In genomic region chr17:57989011-57989345, GRCh38 we compare ENCODE assay signal across 8 cellular contexts. TPM values are rescaled to one million over a fixed set of nuclear protein-coding genes. Genes with fewer than 3 reads are reported as not detected.
DNase-seq lines count a peak whose midpoint lies in the region; ATAC-seq and TF ChIP-seq lines count a peak whose summit lies in the region.

No MANE protein-coding gene starts in this region.

- H3K4me1 ChIP-seq in fibroblast of lung (ENCODE audit: control insufficient read depth, extremely low read depth, insufficient read depth, low read length) (peaks cover 22% of the 10 kb centered on the region), ovary (ENCODE audit: insufficient read depth) (peaks cover 4% of the 10 kb centered on the region)

- H3K27me3 ChIP-seq in fibroblast of lung (ENCODE audit: control insufficient read depth, insufficient read depth, low read length) (no peaks in the 10 kb centered on the region), ovary (no peaks in the 10 kb centered on the region)

- peak overlapping the region; percentile 91 for H3K4me2 ChIP-seq in fibroblast of lung (ENCODE audit: extremely low read depth, insufficient read depth, low read length)

- peak overlapping the region; percentile 52 to 82 (median 60) for H3K4me3 ChIP-seq in fibroblast of lung (replicated peaks in 1 of 4; ENCODE audit: control extremely low read depth in 1 of 4, insufficient read depth in 1 of 4, low read depth in 3 of 4, low read length in 4 of 4)
- H3K4me3 ChIP-seq in ovary, result peak overlapping the region; percentile 86

- H3K4me1 Mint-ChIP-seq in T-helper 17 cell, result peaks cover 42% of the 10 kb centered on the region

- H3K36me3 ChIP-seq in fibroblast of lung (ENCODE audit: control insufficient read depth, insufficient read depth, low read length) (no peaks in the 10 kb centered on the region), ovary (no peaks in the 10 kb centered on the region)

- intact Hi-C loops in Right ventricle myocardium inferior (cut with DNase I), result loop anchor here (2.0 to 5.0 kb wide), 2 partner anchors 34 to 112 kb away; partner anchors contain the start of gene CUEDC1
- intact Hi-C loops in cardiac septum (cut with DNase I), result loop anchor here (2.0 kb wide), 2 partner anchors 34 to 138 kb away; partner anchors contain the start of genes CUEDC1 and MRPS23
- intact Hi-C loops in ovary (cut with DNase I), result loop anchor here in 2 of 4 donors (5.0 kb wide), 2 partner anchors 97 to 127 kb away; no protein-coding TSS in a partner anchor

- DNase-seq in Right ventricle myocardium inferior (ENCODE audit: missing footprints) (no peak), cardiac septum (ENCODE audit: low spot score) (no peak), T-helper 17 cell (no peak), fibroblast of lung (ENCODE audit: low read depth in 2 of 2) (peak; percentile 29 to 54), ovary (peak in 2 of 5 donors; percentile 30 to 50), NCI-H2171 treated with DMSO at 0.1 percent for 48 hours (lab: John Stamatoyannopoulos, UW) (no peak), globus pallidus (ENCODE audit: low spot score) (no peak)
- no peak for DNase-seq in stimulated activated CD4-positive, alpha-beta T cell treated with anti-CD3 and anti-CD28 coated beads, Interleukin-4, amount 100 ng/mL, for 1 hour

- TF ChIP-seq POLR2A in ovary (IDR thresholded peaks at IDR 0.05), result no peak

- peak overlapping the region; percentile 80 for H3K9ac ChIP-seq in fibroblast of lung (ENCODE audit: insufficient read depth, low read length)

- peak overlapping the region; percentile 92 for H3K27ac Mint-ChIP-seq in T-helper 17 cell

- H3K79me2 ChIP-seq in fibroblast of lung (ENCODE audit: control insufficient read depth, insufficient read depth, low read length), result peaks cover 34% of the 10 kb centered on the region

- TF ChIP-seq CTCF in fibroblast of lung (conservative IDR thresholded peaks at IDR 0.05 in 1 of 2, IDR thresholded peaks at IDR 0.05 in 1 of 2; ENCODE audit: low read depth in 1 of 2, low read length in 2 of 2), result peak in 1 of 2 donors; percentile 5
- TF ChIP-seq CTCF in ovary (IDR thresholded peaks at IDR 0.05), result no peak

- peak overlapping the region; percentile 95 for H3K4me3 Mint-ChIP-seq in T-helper 17 cell

- no peaks in the 10 kb centered on the region for H4K20me1 ChIP-seq in fibroblast of lung (ENCODE audit: control insufficient read depth, extremely low read depth, insufficient read depth, low read length)

- no peaks in the 10 kb centered on the region for H3K27me3 Mint-ChIP-seq in T-helper 17 cell

- H3K27ac ChIP-seq in fibroblast of lung (ENCODE audit: insufficient read depth, low read length), result peak overlapping the region; percentile 95
- H3K27ac ChIP-seq in ovary, result peak overlapping the region in 1 of 2 donors; percentile 93

- H3K36me3 Mint-ChIP-seq in T-helper 17 cell (ENCODE audit: low read depth), result no peaks in the 10 kb centered on the region

- H3K9me3 ChIP-seq in T-helper 17 cell (ENCODE audit: control insufficient read depth, low read length, poor library complexity, severe bottlenecking) (no peaks in the 10 kb centered on the region), fibroblast of lung (ENCODE audit: control insufficient read depth, insufficient read depth, low read depth, low read length) (no peaks in the 10 kb centered on the region), ovary (no peaks in the 10 kb centered on the region)

- WGBS in ovary, 3 donors, result 1 to 7% (median 2%) methylated on average over 5 of the region's 5 CpGs

- no peak overlapping the region for H2AFZ ChIP-seq in fibroblast of lung (ENCODE audit: low read length)

- TF ChIP-seq EP300 in ovary (IDR thresholded peaks at IDR 0.05), result no peak

- ATAC-seq in Right ventricle myocardium inferior, result peak; percentile 56
- no peak for ATAC-seq in T-helper 17 cell

RNA-seq across cellular contexts. Expression of gene VEZF1, which starts 0.9 kb away (rescaled TPM):
- 74.2 TPM for total RNA-seq in Right ventricle myocardium inferior
- 55.3 TPM for total RNA-seq in cardiac septum
- 10 to 100 TPM; 41.7 to 48.7 TPM for total RNA-seq in T-helper 17 cell
- 37.0 and 51.2 TPM in 2 replicates for total RNA-seq in fibroblast of lung
- 43.9 and 44.3 TPM in 2 replicates for polyA plus RNA-seq in fibroblast of lung
- polyA plus RNA-seq in fibroblast of lung (2012), result 38.7 and 41.8 TPM in 2 replicates
- polyA minus RNA-seq in fibroblast of lung (ENCODE audit: low replicate concordance), result 49.9 and 57.0 TPM in 2 replicates
- total RNA-seq in ovary, result 10 to 100 TPM; 58.6 to 83.5 (median 72.4) TPM
- polyA plus RNA-seq in ovary, result 10 to 100 TPM; 31.6 to 70.2 TPM

RNA-seq across cellular contexts. Expression of gene SRSF1, which starts 18.1 kb away (rescaled TPM):
- total RNA-seq in Right ventricle myocardium inferior, result 92.8 TPM
- total RNA-seq in cardiac septum, result 105 TPM
- total RNA-seq in T-helper 17 cell, result 100 to 1,000 TPM in 1 of 2 donors, 10 to 100 TPM in 1; 94.9 to 107 TPM
- total RNA-seq in fibroblast of lung, result 242 and 307 TPM in 2 replicates
- 191 and 218 TPM in 2 replicates for polyA plus RNA-seq in fibroblast of lung
- 194 and 232 TPM in 2 replicates for polyA plus RNA-seq in fibroblast of lung (2012)
- polyA minus RNA-seq in fibroblast of lung (ENCODE audit: low replicate concordance), result 161 and 172 TPM in 2 replicates
- 100 to 1,000 TPM in 6 of 7 donors, 10 to 100 TPM in 1; 89.8 to 184 (median 159) TPM for total RNA-seq in ovary
- 100 to 1,000 TPM in 1 of 2 donors, 10 to 100 TPM in 1; 77.8 to 157 TPM for polyA plus RNA-seq in ovary

RNA-seq across cellular contexts. Expression of gene CUEDC1, which starts 33.8 kb away (rescaled TPM):
- total RNA-seq in Right ventricle myocardium inferior (49.1 TPM), cardiac septum (46.6 TPM), T-helper 17 cell (under 1 TPM; 0.21 to 0.82 TPM), fibroblast of lung (6.2 and 11.9 TPM in 2 replicates), ovary (10 to 100 TPM in 6 of 7 donors, 1 to 10 TPM in 1; 6.7 to 30.2 (median 22.9) TPM)
- polyA plus RNA-seq in fibroblast of lung (25.6 and 34.9 TPM in 2 replicates), ovary (10 to 100 TPM; 14.2 to 18.6 TPM)
- 26.6 and 35.9 TPM in 2 replicates for polyA plus RNA-seq in fibroblast of lung (2012)
- 25.6 and 37.1 TPM in 2 replicates for polyA minus RNA-seq in fibroblast of lung (ENCODE audit: low replicate concordance)

Comparison
In these comparisons a context has a peak if more than half of its experiments do, and no peak if none do; other contexts are left out.
1. DNase-seq: peak in fibroblast of lung (2 of 2); none in Right ventricle myocardium inferior (single experiment), cardiac septum (single experiment), T-helper 17 cell (0 of 3), stimulated activated CD4-positive, alpha-beta T cell treated with anti-CD3 and anti-CD28 coated beads, Interleukin-4, amount 100 ng/mL, for 1 hour (single experiment), NCI-H2171 treated with DMSO at 0.1 percent for 48 hours (single experiment) and globus pallidus (single experiment).